ENCODE assay signal across 8 cellular contexts in the genomic region with DNA sequence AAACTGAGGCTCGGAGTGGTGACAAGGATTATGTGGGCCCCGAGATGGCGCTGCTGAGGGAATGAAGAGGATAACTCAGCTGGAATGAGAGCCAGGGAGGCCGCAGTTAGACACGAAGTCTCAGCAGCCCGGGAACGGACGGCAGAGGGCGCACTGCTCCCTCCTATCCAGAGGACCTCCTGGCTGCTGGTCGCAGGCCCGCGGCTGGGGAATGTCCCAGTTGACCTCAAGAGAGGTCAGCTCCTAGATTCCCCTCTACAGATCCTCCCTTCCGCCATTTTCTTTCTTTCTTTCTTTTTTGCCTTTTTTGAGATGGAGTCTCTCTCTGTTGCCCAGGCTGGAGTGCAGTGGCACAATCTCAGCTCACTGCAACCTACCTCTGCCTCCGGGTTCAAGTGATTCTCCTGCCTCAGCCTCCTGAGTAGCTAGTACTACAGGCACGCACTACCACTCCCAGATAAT. TPM values are rescaled to one million over a fixed set of nuclear protein-coding genes. Genes with fewer than 3 reads are reported as not detected.
DNase-seq lines count a peak whose midpoint lies in the region; ATAC-seq, FAIRE-seq and TF ChIP-seq lines count a peak whose summit lies in the region.

No MANE protein-coding gene starts in this region.

- no peak overlapping the region for H2BK12ac ChIP-seq in trophoblast cell (ENCODE audit: low read length)

- H2BK120ac ChIP-seq in trophoblast cell (ENCODE audit: insufficient read depth, low read length, poor library complexity) = no peak overlapping the region

- peaks cover 2% of the 10 kb centered on the region for H3K9me3 ChIP-seq in trophoblast cell (ENCODE audit: insufficient read depth, low read depth, low read length)

- H3K4me3 ChIP-seq in trophoblast cell (ENCODE audit: low read depth, low read length) = no peak overlapping the region

- no CpG with 5 or more reads among the region's 15 CpGs for WGBS in trophoblast cell (ENCODE audit: extremely low coverage, insufficient coverage, insufficient read length)

- in situ Hi-C loops in KBM-7 (cut with MboI; ENCODE audit: low pct_unique_long_range_greater_than_20kb, low sequenced_read_pairs) = no loop called here

- no peak overlapping the region for H4K8ac ChIP-seq in trophoblast cell (ENCODE audit: low read depth, low read length)

- H3K4me2 ChIP-seq in trophoblast cell (ENCODE audit: low read length) = no peak overlapping the region

- H3K18ac ChIP-seq in trophoblast cell (ENCODE audit: low read length) = no peak overlapping the region

- H3K14ac ChIP-seq in trophoblast cell (ENCODE audit: low read length) = no peak overlapping the region

- H3K4ac ChIP-seq in trophoblast cell (ENCODE audit: low read depth, low read length) = no peak overlapping the region

- no peak overlapping the region for H2AK5ac ChIP-seq in trophoblast cell (ENCODE audit: low read length)

- H3K23ac ChIP-seq in trophoblast cell (ENCODE audit: low read length) = no peak overlapping the region

- no peak overlapping the region for H2BK5ac ChIP-seq in trophoblast cell (ENCODE audit: low read depth, low read length, poor library complexity)

- H3K79me1 ChIP-seq in trophoblast cell (ENCODE audit: low read length) = no peaks in the 10 kb centered on the region

- no peaks in the 10 kb centered on the region for H3K79me2 ChIP-seq in trophoblast cell (ENCODE audit: control insufficient read depth, insufficient read depth, low read length, poor library complexity)

- no peak overlapping the region for H2AFZ ChIP-seq in trophoblast cell (ENCODE audit: insufficient read depth, low read length, poor library complexity)

- no peak for ATAC-seq in GM18505 (IDR thresholded peaks at IDR 0.05; ENCODE audit: unreplicated experiment)

- peaks cover 0 to 2% of the 10 kb centered on the region in 2 experiments for H3K4me1 ChIP-seq in trophoblast cell (ENCODE audit: control insufficient read depth in 1 of 2, insufficient read depth in 2 of 2, low read length in 2 of 2)

- no peak overlapping the region for H3K27ac ChIP-seq in trophoblast cell (ENCODE audit: low read depth, low read length)

- no peaks in the 10 kb centered on the region for H3K36me3 ChIP-seq in trophoblast cell (ENCODE audit: control insufficient read depth in 1 of 2, insufficient read depth in 2 of 2, low read length in 2 of 2)

- H3K27me3 ChIP-seq in trophoblast cell (ENCODE audit: insufficient read depth, low read length) = no peaks in the 10 kb centered on the region

- no peak for TF ChIP-seq POLR2A in GM18505 (IDR thresholded peaks at IDR 0.05; ENCODE audit: borderline replicate concordance, extremely low read depth, insufficient read depth, insufficient read length)

- no peak overlapping the region for H4K12ac ChIP-seq in trophoblast cell (ENCODE audit: low read depth, low read length)

- no peak overlapping the region for H4K91ac ChIP-seq in trophoblast cell (ENCODE audit: low read depth, low read length)

- peak; percentile 93 for DNase-seq in DMS 273 (lab: John Stamatoyannopoulos, UW; ENCODE audit: unreplicated experiment)
- DNase-seq in KBM-7 = peak; percentile 86
- peak; percentile 82 for DNase-seq in SHP77 (lab: John Stamatoyannopoulos, UW)
- peak; percentile 32 for DNase-seq in activated effector memory CD4-positive, alpha-beta T cell treated with Interleukin-2 at 50 U/mL for 16 hours
- DNase-seq in globus pallidus (ENCODE audit: low spot score) = peak; percentile 87
- peak; percentile 79 to 84 for DNase-seq in trophoblast cell
- peak; percentile 90 for DNase-seq in urothelium cell line (ENCODE audit: low spot score)

- FAIRE-seq in urothelium cell line (lab: Jason Lieb, UNC) = no peak

- H3K9ac ChIP-seq in trophoblast cell (ENCODE audit: low read length) = no peak overlapping the region

RNA-seq across cellular contexts. Expression of gene ASPDH, which starts 24.1 kb away (rescaled TPM):
- not detected in 2 replicates for polyA plus RNA-seq in trophoblast cell (2013)

RNA-seq across cellular contexts. Expression of gene JOSD2, which starts 26.8 kb away (rescaled TPM):
- 19.0 and 19.3 TPM in 2 replicates for polyA plus RNA-seq in trophoblast cell (2013)

RNA-seq across cellular contexts. Expression of gene LRRC4B, which starts 30.4 kb away (rescaled TPM):
- polyA plus RNA-seq in trophoblast cell (2013) = 1.3 and 1.5 TPM in 2 replicates

Comparison
In these comparisons a context has a peak if more than half of its experiments do, and no peak if none do; other contexts are left out.
1. DNase-seq: peak in every context shown above with its lines; median percentile 93 in DMS 273; 90 in urothelium cell line; 87 in globus pallidus; 86 in KBM-7; 82 in SHP77; 82 in trophoblast cell; 32 in activated effector memory CD4-positive, alpha-beta T cell treated with Interleukin-2 at 50 U/mL for 16 hours.